ENCODE assay signal across 15 cellular contexts in the genomic region with DNA sequence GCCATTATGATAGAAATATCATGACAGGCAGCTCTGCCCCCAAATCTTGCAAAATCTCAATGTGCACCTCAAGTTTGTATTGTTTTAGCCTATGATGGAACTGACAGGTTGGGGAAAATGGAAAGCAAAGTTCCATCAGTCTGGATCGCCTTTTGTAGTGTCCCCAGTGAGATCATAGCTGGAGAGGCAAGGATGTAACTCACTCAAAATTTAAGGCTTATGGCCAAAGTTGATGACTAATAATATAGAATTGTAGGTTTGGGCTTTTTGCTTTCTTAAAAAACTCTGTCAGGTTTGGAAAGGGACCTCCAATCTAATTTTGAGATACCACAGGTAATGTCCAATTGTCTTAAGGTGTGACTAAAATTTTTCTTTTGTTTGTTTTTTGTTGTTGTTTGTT. TPM values are rescaled to one million over a fixed set of nuclear protein-coding genes. Genes with fewer than 3 reads are reported as not detected.
"Had no signal": no experiment of that assay in that cellular context is flagged by ENCODE, and none has a peak within 500 bp of the region (broad histone marks: within the 10 kb centered on the region; RNA-seq: fewer than 3 reads in every experiment).

No MANE protein-coding gene starts in this region.

- ATAC-seq: sciatic nerve; stimulated activated naive CD8-positive, alpha-beta T cell treated with anti-CD3 and anti-CD28 coated beads, Interleukin-15, amount 100 ng/mL, for 72 hours; upper lobe of right lung had no signal

- H3K4me1 ChIP-seq: breast epithelium, upper lobe of right lung had no signal

- H3K36me3 ChIP-seq: breast epithelium, spleen, thoracic aorta, upper lobe of right lung had no signal

- H3K4me3 ChIP-seq: breast epithelium, spleen, thoracic aorta, upper lobe of right lung had no signal

- H3K9me3 ChIP-seq: breast epithelium, spleen, thoracic aorta, upper lobe of right lung had no signal

- H3K27ac ChIP-seq: thoracic aorta had no signal

- DNase-seq: activated naive CD4-positive, alpha-beta T cell; activated naive CD8-positive, alpha-beta T cell treated with anti-CD3 and anti-CD28 coated beads, Interleukin-2, amount 10 ng/mL, durations not matched to agents 7 days and 5 days; erythroblast; foreskin melanocyte; spleen; stimulated activated naive CD8-positive, alpha-beta T cell treated with anti-CD3 and anti-CD28 coated beads, Interleukin-15, amount 100 ng/mL, for 72 hours; upper lobe of right lung had no signal

- H3K27me3 ChIP-seq: breast epithelium, upper lobe of right lung had no signal

RNA-seq across cellular contexts. Expression of gene ACP3, which starts 1.4 kb away (rescaled TPM):
- total RNA-seq: activated CD8-positive, alpha-beta memory T cell treated with anti-CD3 and anti-CD28 coated beads for 36 hours; activated naive CD8-positive, alpha-beta T cell treated with anti-CD3 and anti-CD28 coated beads, Interleukin-2, amount 10 ng/mL, durations not matched to agents 7 days and 5 days; activated T-helper 1 cell treated with anti-CD3 and anti-CD28 coated beads, Interleukin-12 subunit alpha, Interleukin-12 subunit beta, Interleukin-2, Interleukin-4 antibody, amounts not matched to agents 30 ng/mL and 10 ng/mL and 1 ng/mL, durations not matched to agents 14 hours and 24 hours and 36 hours; chondrocyte; neural crest cell; osteocyte had no signal
